Comparison of ENCODE assay signal across 8 cellular contexts in genomic region chr1:19715334-19716203, GRCh38. TPM values are rescaled to one million over a fixed set of nuclear protein-coding genes. Genes with fewer than 3 reads are reported as not detected.
A peak's percentile ranks its signal among the peaks of the same experiment; 100 is the strongest.
DNase-seq lines count a peak whose midpoint lies in the region; ATAC-seq and TF ChIP-seq lines count a peak whose summit lies in the region.

No MANE protein-coding gene starts in this region.

- peak overlapping the region; percentile 35 for H3K27ac Mint-ChIP-seq in activated naive CD4-positive, alpha-beta T cell treated with anti-CD3 and anti-CD28 coated beads, Interleukin-2, amount 50 U/mL, for 24 hours

- 35% methylated on average over 12 of the region's 12 CpGs for WGBS in prostate gland

- H3K4me1 ChIP-seq in prostate gland (replicated peaks) (no peaks in the 10 kb centered on the region), vagina (no peaks in the 10 kb centered on the region)

- peaks cover 3% of the 10 kb centered on the region for H3K36me3 Mint-ChIP-seq in activated naive CD4-positive, alpha-beta T cell treated with anti-CD3 and anti-CD28 coated beads, Interleukin-2, amount 50 U/mL, for 24 hours

- peaks cover 16% of the 10 kb centered on the region for H3K4me1 Mint-ChIP-seq in activated naive CD4-positive, alpha-beta T cell treated with anti-CD3 and anti-CD28 coated beads, Interleukin-2, amount 50 U/mL, for 24 hours

- TF ChIP-seq CTCF in BJ (IDR thresholded peaks at IDR 0.05; ENCODE audit: insufficient read depth, low read depth, low read length) (peak; percentile 92), prostate gland (IDR thresholded peaks at IDR 0.05) (peak; percentile 51 to 83 (median 76)), vagina (IDR thresholded peaks at IDR 0.05) (peak; percentile 29 to 58 (median 47))

- intact Hi-C loops in Right ventricle myocardium superior (cut with DNase I) = no loop called here
- intact Hi-C loops in prostate gland (cut with DNase I) = loop anchor here (5.0 to 10.0 kb wide), 2 partner anchors 47 to 89 kb away; no protein-coding TSS in a partner anchor
- intact Hi-C loops in vagina (cut with DNase I) = no loop called here

- 0 out of 2 replicates have a peak, but pooled peaks cover 1% of the 10 kb centered on the region for H3K36me3 ChIP-seq in BJ (ENCODE audit: control insufficient read depth, insufficient read depth, low read length)
- H3K36me3 ChIP-seq in prostate gland = no peaks in the 10 kb centered on the region
- H3K36me3 ChIP-seq in vagina = no peaks in the 10 kb centered on the region

- H3K27ac ChIP-seq in prostate gland = no peak overlapping the region
- H3K27ac ChIP-seq in vagina = no peak overlapping the region

- H3K4me3 Mint-ChIP-seq in activated naive CD4-positive, alpha-beta T cell treated with anti-CD3 and anti-CD28 coated beads, Interleukin-2, amount 50 U/mL, for 24 hours = no peak overlapping the region

- H3K9me3 Mint-ChIP-seq in activated naive CD4-positive, alpha-beta T cell treated with anti-CD3 and anti-CD28 coated beads, Interleukin-2, amount 50 U/mL, for 24 hours = no peaks in the 10 kb centered on the region

- H3K27me3 Mint-ChIP-seq in activated naive CD4-positive, alpha-beta T cell treated with anti-CD3 and anti-CD28 coated beads, Interleukin-2, amount 50 U/mL, for 24 hours = no peaks in the 10 kb centered on the region

- TF ChIP-seq POLR2A in prostate gland (IDR thresholded peaks at IDR 0.05) (no peak), vagina (IDR thresholded peaks at IDR 0.05) (no peak)

- no peak overlapping the region for H3K4me3 ChIP-seq in BJ (ENCODE audit: low read depth, low read length)
- no peak overlapping the region for H3K4me3 ChIP-seq in prostate gland
- H3K4me3 ChIP-seq in vagina = no peak overlapping the region

- no peaks in the 10 kb centered on the region for H3K27me3 ChIP-seq in BJ (ENCODE audit: control insufficient read depth, insufficient read depth, low read length)
- no peaks in the 10 kb centered on the region for H3K27me3 ChIP-seq in prostate gland (replicated peaks; ENCODE audit: insufficient read depth)
- no peaks in the 10 kb centered on the region for H3K27me3 ChIP-seq in vagina

- POLR2A ChIA-PET in BJ (lab: Charles Lee) = no interaction called here

- peak; percentile 59 for ATAC-seq in GM21390 (IDR thresholded peaks at IDR 0.05; ENCODE audit: unreplicated experiment)
- peak; percentile 95 for ATAC-seq in Right ventricle myocardium superior (ENCODE audit: poor library complexity)

- DNase-seq in BJ (ENCODE audit: low read depth) (peak; percentile 78), NCI-H1417 treated with DMSO at 0.1 percent for 48 hours (lab: John Stamatoyannopoulos, UW) (peak; percentile 64), SKM-1 treated with dmso at 0.1 percent for 144 hours (lab: John Stamatoyannopoulos, UW; ENCODE audit: unreplicated experiment) (peak; percentile 83), Right ventricle myocardium superior (peak; percentile 93), prostate gland (ENCODE audit: low spot score) (peak; percentile 88), vagina (ENCODE audit: extremely low spot score in 2 of 2) (no peak)

- CTCF ChIA-PET in BJ (lab: Yijun Ruan, JAX) = interaction anchor here (0.6 to 3.6 kb wide), 43 partner anchors 9 to 437 kb away, joined by 3 to 25 read pairs (median 4); partner anchors contain the start of genes OTUD3 and RNF186

- H3K9me3 ChIP-seq in prostate gland (no peaks in the 10 kb centered on the region), vagina (no peaks in the 10 kb centered on the region)

RNA-seq across cellular contexts. Expression of gene HTR6, which starts 50.9 kb away (rescaled TPM):
- polyA plus RNA-seq in BJ (2011; rRNA removed) = not detected in 2 replicates
- not detected in 2 replicates for polyA minus RNA-seq in BJ (2011; rRNA and poly(A)+ RNA removed)
- not detected for total RNA-seq in Right ventricle myocardium superior
- total RNA-seq in prostate gland = not detected
- not detected for total RNA-seq in vagina

Comparison
In these comparisons a context has a peak if more than half of its experiments do, and no peak if none do; other contexts are left out.
1. DNase-seq: peak in BJ (single experiment), NCI-H1417 treated with DMSO at 0.1 percent for 48 hours (single experiment), SKM-1 treated with dmso at 0.1 percent for 144 hours (single experiment), Right ventricle myocardium superior (single experiment) and prostate gland (single experiment); none in vagina (0 of 2).
2. Peak in every context shown above with its lines, with median percentiles within 50 percentile points of each other: CTCF ChIP-seq.